1 cellular context compared by ENCODE assay signal in the genomic region with DNA sequence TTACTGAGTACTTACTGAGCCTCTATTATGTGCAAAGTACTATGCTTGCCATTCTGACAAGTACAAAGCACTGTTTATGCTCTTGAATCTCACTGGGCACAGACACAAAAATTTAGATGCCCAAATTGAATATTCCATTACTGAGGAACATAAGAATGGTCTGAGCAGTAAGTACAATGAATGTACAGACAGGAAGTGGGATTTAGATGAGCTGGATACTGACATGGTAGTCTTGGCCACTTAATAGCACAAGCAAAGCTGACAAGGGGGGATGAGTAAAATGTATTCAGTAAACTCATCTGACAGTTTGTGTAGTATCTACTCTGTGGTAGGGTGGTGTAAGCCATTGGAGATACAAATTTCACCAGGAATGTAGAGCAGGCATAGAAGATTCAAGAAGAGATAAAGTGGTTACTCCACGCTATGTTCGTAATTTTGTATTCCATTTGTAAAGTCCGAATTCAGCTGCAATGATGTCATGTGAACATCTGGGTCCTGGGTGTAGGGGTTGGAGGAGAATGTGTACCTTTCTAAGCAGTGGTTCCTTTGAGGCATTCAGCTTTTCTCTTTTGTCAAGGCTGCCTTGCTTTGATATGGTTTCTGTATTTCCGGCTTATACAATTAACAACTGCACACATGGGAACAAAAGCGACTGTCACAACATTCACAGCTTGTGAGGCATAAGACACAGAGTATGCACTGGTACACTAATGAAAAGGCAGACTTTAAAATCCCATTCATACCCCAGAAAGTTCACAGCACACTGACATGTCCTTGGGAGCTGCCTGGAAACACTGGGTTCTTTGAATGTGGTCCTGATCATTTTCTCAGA.
TF ChIP-seq lines count a peak whose summit lies in the region.

No MANE protein-coding gene starts in this region.

TF ChIP-seq in GM23338, 12 proteins besides CTCF, POLR2A, EP300 and RAD21:
- TF ChIP-seq, protein P1, sequence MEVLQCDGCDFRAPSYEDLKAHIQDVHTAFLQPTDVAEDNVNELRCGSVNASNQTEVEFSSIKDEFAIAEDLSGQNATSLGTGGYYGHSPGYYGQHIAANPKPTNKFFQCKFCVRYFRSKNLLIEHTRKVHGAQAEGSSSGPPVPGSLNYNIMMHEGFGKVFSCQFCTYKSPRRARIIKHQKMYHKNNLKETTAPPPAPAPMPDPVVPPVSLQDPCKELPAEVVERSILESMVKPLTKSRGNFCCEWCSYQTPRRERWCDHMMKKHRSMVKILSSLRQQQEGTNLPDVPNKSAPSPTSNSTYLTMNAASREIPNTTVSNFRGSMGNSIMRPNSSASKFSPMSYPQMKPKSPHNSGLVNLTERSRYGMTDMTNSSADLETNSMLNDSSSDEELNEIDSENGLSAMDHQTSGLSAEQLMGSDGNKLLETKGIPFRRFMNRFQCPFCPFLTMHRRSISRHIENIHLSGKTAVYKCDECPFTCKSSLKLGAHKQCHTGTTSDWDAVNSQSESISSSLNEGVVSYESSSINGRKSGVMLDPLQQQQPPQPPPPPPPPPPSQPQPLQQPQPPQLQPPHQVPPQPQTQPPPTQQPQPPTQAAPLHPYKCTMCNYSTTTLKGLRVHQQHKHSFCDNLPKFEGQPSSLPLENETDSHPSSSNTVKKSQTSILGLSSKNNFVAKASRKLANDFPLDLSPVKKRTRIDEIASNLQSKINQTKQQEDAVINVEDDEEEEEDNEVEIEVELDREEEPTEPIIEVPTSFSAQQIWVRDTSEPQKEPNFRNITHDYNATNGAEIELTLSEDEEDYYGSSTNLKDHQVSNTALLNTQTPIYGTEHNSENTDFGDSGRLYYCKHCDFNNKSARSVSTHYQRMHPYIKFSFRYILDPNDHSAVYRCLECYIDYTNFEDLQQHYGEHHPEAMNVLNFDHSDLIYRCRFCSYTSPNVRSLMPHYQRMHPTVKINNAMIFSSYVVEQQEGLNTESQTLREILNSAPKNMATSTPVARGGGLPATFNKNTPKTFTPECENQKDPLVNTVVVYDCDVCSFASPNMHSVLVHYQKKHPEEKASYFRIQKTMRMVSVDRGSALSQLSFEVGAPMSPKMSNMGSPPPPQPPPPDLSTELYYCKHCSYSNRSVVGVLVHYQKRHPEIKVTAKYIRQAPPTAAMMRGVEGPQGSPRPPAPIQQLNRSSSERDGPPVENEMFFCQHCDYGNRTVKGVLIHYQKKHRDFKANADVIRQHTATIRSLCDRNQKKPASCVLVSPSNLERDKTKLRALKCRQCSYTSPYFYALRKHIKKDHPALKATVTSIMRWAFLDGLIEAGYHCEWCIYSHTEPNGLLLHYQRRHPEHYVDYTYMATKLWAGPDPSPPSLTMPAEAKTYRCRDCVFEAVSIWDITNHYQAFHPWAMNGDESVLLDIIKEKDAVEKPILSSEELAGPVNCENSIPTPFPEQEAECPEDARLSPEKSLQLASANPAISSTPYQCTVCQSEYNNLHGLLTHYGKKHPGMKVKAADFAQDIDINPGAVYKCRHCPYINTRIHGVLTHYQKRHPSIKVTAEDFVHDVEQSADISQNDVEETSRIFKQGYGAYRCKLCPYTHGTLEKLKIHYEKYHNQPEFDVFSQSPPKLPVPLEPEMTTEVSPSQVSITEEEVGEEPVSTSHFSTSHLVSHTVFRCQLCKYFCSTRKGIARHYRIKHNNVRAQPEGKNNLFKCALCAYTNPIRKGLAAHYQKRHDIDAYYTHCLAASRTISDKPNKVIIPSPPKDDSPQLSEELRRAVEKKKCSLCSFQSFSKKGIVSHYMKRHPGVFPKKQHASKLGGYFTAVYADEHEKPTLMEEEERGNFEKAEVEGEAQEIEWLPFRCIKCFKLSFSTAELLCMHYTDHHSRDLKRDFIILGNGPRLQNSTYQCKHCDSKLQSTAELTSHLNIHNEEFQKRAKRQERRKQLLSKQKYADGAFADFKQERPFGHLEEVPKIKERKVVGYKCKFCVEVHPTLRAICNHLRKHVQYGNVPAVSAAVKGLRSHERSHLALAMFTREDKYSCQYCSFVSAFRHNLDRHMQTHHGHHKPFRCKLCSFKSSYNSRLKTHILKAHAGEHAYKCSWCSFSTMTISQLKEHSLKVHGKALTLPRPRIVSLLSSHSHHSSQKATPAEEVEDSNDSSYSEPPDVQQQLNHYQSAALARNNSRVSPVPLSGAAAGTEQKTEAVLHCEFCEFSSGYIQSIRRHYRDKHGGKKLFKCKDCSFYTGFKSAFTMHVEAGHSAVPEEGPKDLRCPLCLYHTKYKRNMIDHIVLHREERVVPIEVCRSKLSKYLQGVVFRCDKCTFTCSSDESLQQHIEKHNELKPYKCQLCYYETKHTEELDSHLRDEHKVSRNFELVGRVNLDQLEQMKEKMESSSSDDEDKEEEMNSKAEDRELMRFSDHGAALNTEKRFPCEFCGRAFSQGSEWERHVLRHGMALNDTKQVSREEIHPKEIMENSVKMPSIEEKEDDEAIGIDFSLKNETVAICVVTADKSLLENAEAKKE (CRISPR knock-in tag; IDR thresholded peaks at IDR 0.05) = no peak
- no peak for TF ChIP-seq EZH2 (IDR thresholded peaks at IDR 0.05; ENCODE audit: low read depth, unreplicated experiment)
- TF ChIP-seq CREB1 (CRISPR knock-in tag; IDR thresholded peaks at IDR 0.05; ENCODE audit: low read depth) = no peak
- no peak for TF ChIP-seq EZH2phosphoT487 (IDR thresholded peaks at IDR 0.05; ENCODE audit: unreplicated experiment)
- TF ChIP-seq POLR2AphosphoS5 (IDR thresholded peaks at IDR 0.05; ENCODE audit: low read depth) = no peak
- no peak for TF ChIP-seq ZNF331 (CRISPR knock-in tag; IDR thresholded peaks at IDR 0.05; ENCODE audit: low read depth)
- TF ChIP-seq, protein P2, sequence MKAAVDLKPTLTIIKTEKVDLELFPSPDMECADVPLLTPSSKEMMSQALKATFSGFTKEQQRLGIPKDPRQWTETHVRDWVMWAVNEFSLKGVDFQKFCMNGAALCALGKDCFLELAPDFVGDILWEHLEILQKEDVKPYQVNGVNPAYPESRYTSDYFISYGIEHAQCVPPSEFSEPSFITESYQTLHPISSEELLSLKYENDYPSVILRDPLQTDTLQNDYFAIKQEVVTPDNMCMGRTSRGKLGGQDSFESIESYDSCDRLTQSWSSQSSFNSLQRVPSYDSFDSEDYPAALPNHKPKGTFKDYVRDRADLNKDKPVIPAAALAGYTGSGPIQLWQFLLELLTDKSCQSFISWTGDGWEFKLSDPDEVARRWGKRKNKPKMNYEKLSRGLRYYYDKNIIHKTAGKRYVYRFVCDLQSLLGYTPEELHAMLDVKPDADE (IDR thresholded peaks at IDR 0.05) = no peak
